ENCODE assay signal across 8 cellular contexts in genomic region chr20:346640-347316, GRCh38. TPM values are rescaled to one million over a fixed set of nuclear protein-coding genes. Genes with fewer than 3 reads are reported as not detected.
DNase-seq lines count a peak whose midpoint lies in the region; ATAC-seq and TF ChIP-seq lines count a peak whose summit lies in the region.

NRSN2 (plus strand) TSS chr20:347111; CDS start chr20:349644, 2,533 bp downstream.

- H3K4me3 ChIP-seq in HFF-Myc (replicated peaks; ENCODE audit: low read depth, low read length): peak within 1 kb of the TSS; percentile 75

- no peaks in the 10 kb centered on the region for H3K36me3 Mint-ChIP-seq in activated naive CD4-positive, alpha-beta T cell treated with anti-CD3 and anti-CD28 coated beads, Interleukin-2, amount 10 ng/mL, durations not matched to agents 7 days and 5 days
- H3K36me3 Mint-ChIP-seq in natural killer cell treated with Interleukin-12 subunit alpha and Interleukin-12 subunit beta and Interleukin-15 and Interleukin-18, amount 100 ng/mL, for 72 hours: no peaks in the 10 kb centered on the region

- ATAC-seq in foreskin keratinocyte: peak; percentile 63
- ATAC-seq in natural killer cell treated with Interleukin-12 subunit alpha and Interleukin-12 subunit beta and Interleukin-15 and Interleukin-18, amount 100 ng/mL, for 72 hours: peak in 1 of 2 donors; percentile 46
- ATAC-seq in HG03439 (IDR thresholded peaks at IDR 0.05; ENCODE audit: unreplicated experiment): no peak

- H3K4me1 ChIP-seq in ES-I3 (ENCODE audit: insufficient read depth, low read length): peaks cover 4% of the 10 kb centered on the region; the same call in 1 of the 2 replicates
- no peaks in the 10 kb centered on the region for H3K4me1 ChIP-seq in foreskin keratinocyte

- H3K9me3 ChIP-seq in ES-I3 (ENCODE audit: control insufficient read depth, insufficient read depth, low read length): no peaks in the 10 kb centered on the region

- H3K27ac ChIP-seq in foreskin keratinocyte: peak within 1 kb of the TSS; percentile 41

- H3K36me3 ChIP-seq in ES-I3 (ENCODE audit: insufficient read depth, low read length): no peaks in the 10 kb centered on the region

- H3K27ac Mint-ChIP-seq in activated naive CD4-positive, alpha-beta T cell treated with anti-CD3 and anti-CD28 coated beads, Interleukin-2, amount 10 ng/mL, durations not matched to agents 7 days and 5 days: peak within 1 kb of the TSS; percentile 47
- H3K27ac Mint-ChIP-seq in natural killer cell treated with Interleukin-12 subunit alpha and Interleukin-12 subunit beta and Interleukin-15 and Interleukin-18, amount 100 ng/mL, for 72 hours: peak within 1 kb of the TSS; percentile 67 to 87

- peaks cover 1% of the 10 kb centered on the region for H3K9me3 Mint-ChIP-seq in activated naive CD4-positive, alpha-beta T cell treated with anti-CD3 and anti-CD28 coated beads, Interleukin-2, amount 10 ng/mL, durations not matched to agents 7 days and 5 days
- no peaks in the 10 kb centered on the region for H3K9me3 Mint-ChIP-seq in natural killer cell treated with Interleukin-12 subunit alpha and Interleukin-12 subunit beta and Interleukin-15 and Interleukin-18, amount 100 ng/mL, for 72 hours

- H3K4me1 Mint-ChIP-seq in activated naive CD4-positive, alpha-beta T cell treated with anti-CD3 and anti-CD28 coated beads, Interleukin-2, amount 10 ng/mL, durations not matched to agents 7 days and 5 days: peaks cover 23% of the 10 kb centered on the region
- peaks cover 15 to 20% of the 10 kb centered on the region in 2 donors for H3K4me1 Mint-ChIP-seq in natural killer cell treated with Interleukin-12 subunit alpha and Interleukin-12 subunit beta and Interleukin-15 and Interleukin-18, amount 100 ng/mL, for 72 hours (ENCODE audit: low read depth in 2 of 2)

- H3K27me3 Mint-ChIP-seq in activated naive CD4-positive, alpha-beta T cell treated with anti-CD3 and anti-CD28 coated beads, Interleukin-2, amount 10 ng/mL, durations not matched to agents 7 days and 5 days: peaks cover 47% of the 10 kb centered on the region
- H3K27me3 Mint-ChIP-seq in natural killer cell treated with Interleukin-12 subunit alpha and Interleukin-12 subunit beta and Interleukin-15 and Interleukin-18, amount 100 ng/mL, for 72 hours: no peaks in the 10 kb centered on the region

- CTCF ChIA-PET in activated naive CD4-positive, alpha-beta T cell treated with anti-CD3 and anti-CD28 coated beads, Interleukin-2, amount 10 ng/mL, durations not matched to agents 7 days and 5 days (lab: Charles Lee): interaction anchor here (1.3 to 3.6 kb wide), 2 partner anchors 16 to 80 kb away, joined by 4 to 34 read pairs; no protein-coding TSS in a partner anchor

- H3K4me3 Mint-ChIP-seq in activated naive CD4-positive, alpha-beta T cell treated with anti-CD3 and anti-CD28 coated beads, Interleukin-2, amount 10 ng/mL, durations not matched to agents 7 days and 5 days: peak within 1 kb of the TSS; percentile 84
- peak within 1 kb of the TSS; percentile 93 for H3K4me3 Mint-ChIP-seq in natural killer cell treated with Interleukin-12 subunit alpha and Interleukin-12 subunit beta and Interleukin-15 and Interleukin-18, amount 100 ng/mL, for 72 hours

- peak within 1 kb of the TSS; percentile 79 for H3K9ac ChIP-seq in ES-I3 (ENCODE audit: low read depth, low read length)

- DNase-seq in HFF-Myc (ENCODE audit: extremely low read depth, low read depth) (no peak), NCI-H2227 treated with DMSO at 0.1 percent for 48 hours (lab: John Stamatoyannopoulos, UW) (peak; percentile 74), foreskin keratinocyte (no peak), pons (ENCODE audit: low spot score) (no peak)
- DNase-seq in activated naive CD4-positive, alpha-beta T cell treated with anti-CD3 and anti-CD28 coated beads, Interleukin-2, amount 10 ng/mL, durations not matched to agents 7 days and 5 days: peak; percentile 39
- DNase-seq in natural killer cell treated with Interleukin-12 subunit alpha and Interleukin-12 subunit beta and Interleukin-15 and Interleukin-18, amount 100 ng/mL, for 72 hours (ENCODE audit: low spot score): no peak

- H3K27me3 ChIP-seq in foreskin keratinocyte: no peaks in the 10 kb centered on the region

- TF ChIP-seq CTCF in HFF-Myc (IDR thresholded peaks at IDR 0.05; ENCODE audit: low read depth, low read length, missing control alignments) (no peak), foreskin keratinocyte (conservative IDR thresholded peaks at IDR 0.05) (no peak)

RNA-seq across cellular contexts. Expression of gene NRSN2, which starts in this region (rescaled TPM):
- total RNA-seq in foreskin keratinocyte: 26.7 and 35.6 TPM in 2 replicates
- polyA plus RNA-seq in foreskin keratinocyte: 39.3 and 53.5 TPM in 2 replicates
- 1 to 10 TPM; 3.6 to 5.5 TPM for total RNA-seq in natural killer cell treated with Interleukin-12 subunit alpha and Interleukin-12 subunit beta and Interleukin-15 and Interleukin-18, amount 100 ng/mL, for 72 hours

Comparison
In these comparisons a context has a peak if more than half of its experiments do, and no peak if none do; other contexts are left out.
1. DNase-seq: peak in NCI-H2227 treated with DMSO at 0.1 percent for 48 hours (single experiment) and activated naive CD4-positive, alpha-beta T cell treated with anti-CD3 and anti-CD28 coated beads, Interleukin-2, amount 10 ng/mL, durations not matched to agents 7 days and 5 days (single experiment); none in HFF-Myc (single experiment), foreskin keratinocyte (0 of 2), natural killer cell treated with Interleukin-12 subunit alpha and Interleukin-12 subunit beta and Interleukin-15 and Interleukin-18, amount 100 ng/mL, for 72 hours (single experiment) and pons (single experiment).